Comparison of ENCODE assay signal across 25 cellular contexts in the genomic region with DNA sequence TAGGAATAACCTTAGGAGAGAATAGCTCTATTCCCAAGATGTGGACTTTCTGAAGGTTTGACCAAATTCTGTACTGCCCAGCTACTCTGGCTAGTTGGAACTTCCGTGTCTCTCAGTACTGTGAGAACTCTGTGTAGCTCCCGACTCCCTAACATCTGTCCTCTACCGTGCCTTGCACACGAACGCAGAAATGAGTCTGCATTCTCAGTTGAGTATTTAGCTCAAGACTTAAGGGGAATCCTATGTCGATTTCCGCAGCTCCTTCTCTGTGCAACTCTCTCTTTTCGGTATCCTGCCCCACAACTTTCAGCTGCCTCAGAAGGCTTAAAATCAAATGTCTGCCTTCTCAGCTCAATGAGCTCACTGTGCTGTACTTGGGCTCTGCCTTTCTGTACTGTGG.
"Had no signal": no experiment of that assay in that cellular context is flagged by ENCODE, and none has a peak within 500 bp of the region (broad histone marks: within the 10 kb centered on the region; RNA-seq: fewer than 3 reads in every experiment).

No MANE protein-coding gene starts in this region.

- DNase-seq: colonic mucosa; effector CD4-positive, alpha-beta T cell; esophagus squamous epithelium; foreskin fibroblast; glutamatergic neuron; kidney; left cardiac atrium; left ventricle myocardium superior; mesenchymal stem cell; naive thymus-derived CD4-positive, alpha-beta T cell; nephron progenitor cell; spleen; stimulated activated CD4-positive, alpha-beta T cell treated with anti-CD3 and anti-CD28 coated beads, Interleukin-15, amount 100 ng/mL, for 24 hours; stimulated activated CD4-positive, alpha-beta T cell treated with anti-CD3 and anti-CD28 coated beads, Interleukin-1b, Interleukin-23, amount 100 ng/mL, for 48 hours; stimulated activated CD4-positive, alpha-beta T cell treated with anti-CD3 and anti-CD28 coated beads, Interleukin-4, amount 100 ng/mL, for 24 hours; stimulated activated naive B cell treated with anti-CD40 and anti-IgM and Interleukin-4, amounts not matched to agents 10 μg/mL and 1 μg/mL and 100 μg/mL, for 72 hours; stomach; substantia nigra; transverse colon had no signal

- H3K27ac ChIP-seq: colonic mucosa, esophagus squamous epithelium, gastroesophageal sphincter, parathyroid adenoma, prostate gland, stomach, thoracic aorta, transverse colon had no signal

- H3K36me3 Mint-ChIP-seq: naive thymus-derived CD4-positive, alpha-beta T cell had no signal

- H3K4me1 ChIP-seq: colonic mucosa, esophagus squamous epithelium, gastroesophageal sphincter, parathyroid adenoma, prostate gland, stomach, transverse colon had no signal

- H3K36me3 ChIP-seq: colonic mucosa, esophagus squamous epithelium, gastroesophageal sphincter, prostate gland, spleen, stomach, thoracic aorta, transverse colon had no signal

- H3K4me1 Mint-ChIP-seq: nephron progenitor cell had no signal

- H3K27me3 ChIP-seq: colonic mucosa had no signal

- H3K9me3 ChIP-seq: colonic mucosa, esophagus squamous epithelium, prostate gland, thoracic aorta, transverse colon had no signal

- ATAC-seq: gastroesophageal sphincter; left cardiac atrium; left ventricle myocardium superior; naive thymus-derived CD4-positive, alpha-beta T cell; sciatic nerve; stimulated activated naive B cell treated with anti-CD40 and anti-IgM and Interleukin-4, amounts not matched to agents 10 μg/mL and 1 μg/mL and 100 μg/mL, for 72 hours had no signal

- H3K4me3 ChIP-seq: colonic mucosa, esophagus squamous epithelium, gastroesophageal sphincter, lung, prostate gland, spleen, stomach, thoracic aorta, transverse colon had no signal

- H3K9ac ChIP-seq: parathyroid adenoma had no signal

- H3K27ac Mint-ChIP-seq: nephron progenitor cell; stimulated activated naive B cell treated with anti-CD40 and anti-IgM and Interleukin-4, amounts not matched to agents 10 μg/mL and 1 μg/mL and 100 μg/mL, for 72 hours had no signal

- H3K4me3 Mint-ChIP-seq: naive thymus-derived CD4-positive, alpha-beta T cell; nephron progenitor cell; stimulated activated naive B cell treated with anti-CD40 and anti-IgM and Interleukin-4, amounts not matched to agents 10 μg/mL and 1 μg/mL and 100 μg/mL, for 72 hours had no signal
